8 cellular contexts compared by ENCODE assay signal in the genomic region with DNA sequence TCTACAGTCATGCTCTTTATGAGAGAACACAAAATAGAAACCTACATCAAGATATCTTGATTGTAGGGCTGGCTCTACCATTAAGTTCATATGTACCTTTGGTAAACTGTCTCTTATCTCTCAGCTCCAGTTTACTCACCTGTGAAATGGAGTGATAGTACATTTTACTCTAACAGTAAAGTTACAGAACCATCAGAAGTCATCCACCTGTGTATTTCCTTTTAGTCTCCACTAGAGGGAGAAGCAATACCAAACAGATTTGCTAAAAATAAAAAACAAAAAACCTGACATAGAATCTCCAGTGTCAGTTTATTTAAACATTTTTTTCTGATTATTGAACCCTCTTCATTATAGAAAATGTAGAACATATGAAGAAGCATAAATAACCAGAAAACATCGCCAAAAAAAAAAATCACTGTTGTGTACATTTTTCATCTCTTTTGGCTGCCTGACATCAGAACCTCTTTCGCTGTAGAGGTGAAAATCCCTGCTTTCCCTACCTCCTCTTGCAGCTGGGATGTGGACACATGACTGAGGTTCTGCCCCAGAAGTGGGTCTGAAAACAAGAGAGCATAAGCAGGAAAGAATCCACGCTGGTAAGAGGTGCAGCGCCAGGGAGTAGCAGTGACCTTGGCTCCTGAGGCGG. TPM values are rescaled to one million over a fixed set of nuclear protein-coding genes. Genes with fewer than 3 reads are reported as not detected.
DNase-seq lines count a peak whose midpoint lies in the region; ATAC-seq and TF ChIP-seq lines count a peak whose summit lies in the region.

No MANE protein-coding gene starts in this region.

- H3K27me3 ChIP-seq in mammary epithelial cell (ENCODE audit: insufficient read depth, low read length) = no peaks in the 10 kb centered on the region

- no peak overlapping the region for H3K4me2 ChIP-seq in mammary epithelial cell (ENCODE audit: insufficient read depth, low read depth, low read length)

- no peaks in the 10 kb centered on the region for H3K36me3 Mint-ChIP-seq in neural crest cell (ENCODE audit: low read depth)
- no peaks in the 10 kb centered on the region for H3K36me3 Mint-ChIP-seq in stimulated activated memory B cell treated with anti-CD40 and anti-IgM and Interleukin-4, amounts not matched to agents 10 μg/mL and 1 μg/mL and 100 μg/mL, for 72 hours
- no peaks in the 10 kb centered on the region for H3K36me3 Mint-ChIP-seq in activated CD4-positive, alpha-beta T cell treated with anti-CD3 and anti-CD28 coated beads, Interleukin-2, amount 10 ng/mL, durations not matched to agents 7 days and 5 days (ENCODE audit: low read depth)

- H3K79me2 ChIP-seq in mammary epithelial cell (ENCODE audit: insufficient read depth, low read length) = no peaks in the 10 kb centered on the region

- intact Hi-C loops in mammary epithelial cell (cut with micrococcal nuclease) = no loop called here

- dilution Hi-C loops in mammary epithelial cell (cut with HindIII; ENCODE audit: low sequenced_read_pairs) = no loop called here

- H3K36me3 ChIP-seq in mammary epithelial cell (ENCODE audit: insufficient read depth, low read length) = no peaks in the 10 kb centered on the region

- H3K27ac ChIP-seq in mammary epithelial cell (ENCODE audit: insufficient read depth, low read depth, low read length) = no peak overlapping the region

- no peak overlapping the region for H3K9ac ChIP-seq in mammary epithelial cell (ENCODE audit: insufficient read depth, low read length)

- 66% methylated on average over 4 of the region's 5 CpGs for WGBS in mammary epithelial cell (ENCODE audit: low coverage, missing lambda C conversion rate)

- H3K4me1 ChIP-seq in mammary epithelial cell (ENCODE audit: insufficient read depth, low read length) = no peaks in the 10 kb centered on the region

- no peak overlapping the region for H3K4me3 ChIP-seq in mammary epithelial cell (replicated peaks in 1 of 3; ENCODE audit: insufficient read depth in 1 of 3, low read depth in 2 of 3, low read length in 3 of 3)

- no peaks in the 10 kb centered on the region for H4K20me1 ChIP-seq in mammary epithelial cell (ENCODE audit: insufficient read depth, low read length)

- H3K9me3 Mint-ChIP-seq in neural crest cell = no peaks in the 10 kb centered on the region
- no peaks in the 10 kb centered on the region for H3K9me3 Mint-ChIP-seq in stimulated activated memory B cell treated with anti-CD40 and anti-IgM and Interleukin-4, amounts not matched to agents 10 μg/mL and 1 μg/mL and 100 μg/mL, for 72 hours
- no peaks in the 10 kb centered on the region for H3K9me3 Mint-ChIP-seq in activated CD4-positive, alpha-beta T cell treated with anti-CD3 and anti-CD28 coated beads, Interleukin-2, amount 10 ng/mL, durations not matched to agents 7 days and 5 days

- TF ChIP-seq CTCF in GM12872 (IDR thresholded peaks at IDR 0.05; ENCODE audit: insufficient read depth, low read depth, low read length) (peak; percentile 58), mammary epithelial cell (conservative IDR thresholded peaks at IDR 0.05 in 1 of 2, IDR thresholded peaks at IDR 0.05 in 1 of 2; ENCODE audit: extremely low read depth in 1 of 2, insufficient read depth in 1 of 2, low read depth in 1 of 2, low read length in 2 of 2) (peak; percentile 61 to 66), neural crest cell (conservative IDR thresholded peaks at IDR 0.05) (peak; percentile 82)

- H2AFZ ChIP-seq in mammary epithelial cell (ENCODE audit: low read depth, low read length) = no peak overlapping the region

- H3K27ac Mint-ChIP-seq in neural crest cell (ENCODE audit: unreplicated experiment) = no peak overlapping the region
- no peak overlapping the region for H3K27ac Mint-ChIP-seq in stimulated activated memory B cell treated with anti-CD40 and anti-IgM and Interleukin-4, amounts not matched to agents 10 μg/mL and 1 μg/mL and 100 μg/mL, for 72 hours
- no peak overlapping the region for H3K27ac Mint-ChIP-seq in activated CD4-positive, alpha-beta T cell treated with anti-CD3 and anti-CD28 coated beads, Interleukin-2, amount 10 ng/mL, durations not matched to agents 7 days and 5 days

- no peak for ATAC-seq in stimulated activated memory B cell treated with anti-CD40 and anti-IgM and Interleukin-4, amounts not matched to agents 10 μg/mL and 1 μg/mL and 100 μg/mL, for 72 hours
- ATAC-seq in activated CD4-positive, CD25-positive, alpha-beta regulatory T cell treated with anti-CD3 and anti-CD28 coated beads, Interleukin-2, amount 50 U/mL, for 24 hours = no peak

- no peaks in the 10 kb centered on the region for H3K9me3 ChIP-seq in mammary epithelial cell (replicated peaks; ENCODE audit: insufficient read depth, low read length)

- peaks cover 23% of the 10 kb centered on the region for H3K27me3 Mint-ChIP-seq in neural crest cell (ENCODE audit: low read depth)
- H3K27me3 Mint-ChIP-seq in stimulated activated memory B cell treated with anti-CD40 and anti-IgM and Interleukin-4, amounts not matched to agents 10 μg/mL and 1 μg/mL and 100 μg/mL, for 72 hours = no peaks in the 10 kb centered on the region
- no peaks in the 10 kb centered on the region for H3K27me3 Mint-ChIP-seq in activated CD4-positive, alpha-beta T cell treated with anti-CD3 and anti-CD28 coated beads, Interleukin-2, amount 10 ng/mL, durations not matched to agents 7 days and 5 days

- BruUV-seq in mammary epithelial cell (replicated peaks; lab: Mats Ljungman, UMichigan) = no TSS peak

- DNase-seq in M059J (ENCODE audit: low read depth) = peak; percentile 1
- no peak for DNase-seq in mammary epithelial cell
- DNase-seq in neural crest cell (ENCODE audit: low read depth, low spot score) = no peak
- no peak for DNase-seq in activated CD4-positive, alpha-beta T cell treated with anti-CD3 and anti-CD28 coated beads, Interleukin-2, amount 10 ng/mL, durations not matched to agents 7 days and 5 days
- no peak for DNase-seq in cortex of kidney (lab: John Stamatoyannopoulos, UW)

- POLR2A ChIA-PET in activated CD4-positive, alpha-beta T cell treated with anti-CD3 and anti-CD28 coated beads, Interleukin-2, amount 10 ng/mL, durations not matched to agents 7 days and 5 days (lab: Charles Lee) = no interaction called here

- H3K4me1 Mint-ChIP-seq in neural crest cell = no peaks in the 10 kb centered on the region
- H3K4me1 Mint-ChIP-seq in stimulated activated memory B cell treated with anti-CD40 and anti-IgM and Interleukin-4, amounts not matched to agents 10 μg/mL and 1 μg/mL and 100 μg/mL, for 72 hours = no peaks in the 10 kb centered on the region
- peaks cover 3% of the 10 kb centered on the region for H3K4me1 Mint-ChIP-seq in activated CD4-positive, alpha-beta T cell treated with anti-CD3 and anti-CD28 coated beads, Interleukin-2, amount 10 ng/mL, durations not matched to agents 7 days and 5 days

- CTCF ChIA-PET in mammary epithelial cell (lab: Charles Lee; ENCODE audit: low non-redundant PET) = no interaction called here
- CTCF ChIA-PET in activated CD4-positive, alpha-beta T cell treated with anti-CD3 and anti-CD28 coated beads, Interleukin-2, amount 10 ng/mL, durations not matched to agents 7 days and 5 days (lab: Charles Lee) = no interaction called here

- no peak overlapping the region for H3K4me3 Mint-ChIP-seq in neural crest cell
- no peak overlapping the region for H3K4me3 Mint-ChIP-seq in stimulated activated memory B cell treated with anti-CD40 and anti-IgM and Interleukin-4, amounts not matched to agents 10 μg/mL and 1 μg/mL and 100 μg/mL, for 72 hours
- no peak overlapping the region for H3K4me3 Mint-ChIP-seq in activated CD4-positive, alpha-beta T cell treated with anti-CD3 and anti-CD28 coated beads, Interleukin-2, amount 10 ng/mL, durations not matched to agents 7 days and 5 days

- in situ Hi-C loops in mammary epithelial cell (cut with MboI; ENCODE audit: low sequenced_read_pairs in 2 of 2) = no loop called here

RNA-seq across cellular contexts. Expression of a gene that starts 48.7 kb away (rescaled TPM):
- not detected in 2 replicates for total RNA-seq in M059J (2014; rRNA removed; shearing (Covaris generic))
- total RNA-seq in mammary epithelial cell = 1 to 10 TPM in 1 of 2 donors, not detected in 1; 1.0 TPM
- 0.01 TPM for polyA plus RNA-seq in mammary epithelial cell
- polyA minus RNA-seq in mammary epithelial cell = not detected
- total RNA-seq in neural crest cell = 1.7 and 2.5 TPM in 2 replicates
- total RNA-seq in activated CD4-positive, alpha-beta T cell treated with anti-CD3 and anti-CD28 coated beads, Interleukin-2, amount 10 ng/mL, durations not matched to agents 7 days and 5 days = not detected
